In genomic region chr4:89056953-89057398, GRCh38 we compare ENCODE assay signal across 8 cellular contexts. TPM values are rescaled to one million over a fixed set of nuclear protein-coding genes. Genes with fewer than 3 reads are reported as not detected.
DNase-seq lines count a peak whose midpoint lies in the region; ATAC-seq, FAIRE-seq and TF ChIP-seq lines count a peak whose summit lies in the region.

TSS of gene FAM13A (minus strand) at chr4:89057185. CDS start at chr4:89056964, 221 bp downstream.

- H2BK120ac ChIP-seq in mesenchymal stem cell (ENCODE audit: low read depth, low read length), result no peak within 1 kb of the TSS

- no peak within 1 kb of the TSS for H3K14ac ChIP-seq in mesenchymal stem cell (ENCODE audit: low read length in 2 of 2)

- H3K18ac ChIP-seq in mesenchymal stem cell (ENCODE audit: low read depth in 1 of 2, low read length in 2 of 2), result peak within 1 kb of the TSS in 1 of 2 experiments; percentile 37

- no peak within 1 kb of the TSS for H3K4ac ChIP-seq in mesenchymal stem cell (ENCODE audit: low read depth in 1 of 2, low read length in 2 of 2)

- no peaks in the 10 kb centered on the region for H4K20me1 ChIP-seq in Loucy (ENCODE audit: insufficient read depth, low read length, poor library complexity, severe bottlenecking)

- 0% methylated on average over 9 of the region's 9 CpGs for WGBS in mesenchymal stem cell

- no peak within 1 kb of the TSS for H4K91ac ChIP-seq in mesenchymal stem cell (ENCODE audit: low read length)

- no peak within 1 kb of the TSS for H2BK12ac ChIP-seq in mesenchymal stem cell (ENCODE audit: low read length in 2 of 2)

- H3K4me1 ChIP-seq in Loucy (ENCODE audit: insufficient read depth, low read length, poor library complexity, severe bottlenecking), result peaks cover 3% of the 10 kb centered on the region
- H3K4me1 ChIP-seq in SJSA1 (replicated peaks), result no peaks in the 10 kb centered on the region; the same call in 1 of the 2 replicates
- no peaks in the 10 kb centered on the region for H3K4me1 ChIP-seq in mesenchymal stem cell (ENCODE audit: control insufficient read depth, insufficient read depth, low read depth, low read length)
- peaks cover 10 to 36% of the 10 kb centered on the region in 2 donors for H3K4me1 ChIP-seq in thoracic aorta (ENCODE audit: control insufficient read depth in 1 of 2, low read depth in 2 of 2)

- H3F3A ChIP-seq in Loucy (ENCODE audit: low read depth), result no peaks in the 10 kb centered on the region

- no peaks in the 10 kb centered on the region for H3K27me3 ChIP-seq in Loucy (ENCODE audit: insufficient read depth, low read length, poor library complexity, severe bottlenecking)
- H3K27me3 ChIP-seq in SJSA1 (replicated peaks), result no peaks in the 10 kb centered on the region
- H3K27me3 ChIP-seq in mesenchymal stem cell (ENCODE audit: control insufficient read depth in 1 of 2, insufficient read depth in 1 of 2, low read length in 2 of 2), result no peaks in the 10 kb centered on the region
- H3K27me3 ChIP-seq in thoracic aorta (replicated peaks; ENCODE audit: insufficient read depth), result no peaks in the 10 kb centered on the region

- peak within 1 kb of the TSS; percentile 73 for H3K9ac ChIP-seq in Loucy (ENCODE audit: low read depth, low read length, poor library complexity, severe bottlenecking)
- peak within 1 kb of the TSS; percentile 90 for H3K9ac ChIP-seq in mesenchymal stem cell (ENCODE audit: low read length)

- H3K4me3 ChIP-seq in Loucy (ENCODE audit: low read length, poor library complexity, severe bottlenecking) (peak within 1 kb of the TSS; percentile 78), SJSA1 (peak within 1 kb of the TSS; percentile 40), mesenchymal stem cell (ENCODE audit: insufficient read depth in 1 of 2, low read depth in 1 of 2, low read length in 2 of 2) (peak within 1 kb of the TSS in 1 of 2 experiments; percentile 82), thoracic aorta (peak within 1 kb of the TSS; percentile 70)

- H3K9me3 ChIP-seq in Loucy (ENCODE audit: insufficient read depth, low read depth, low read length) (no peaks in the 10 kb centered on the region), SJSA1 (replicated peaks) (no peaks in the 10 kb centered on the region), mesenchymal stem cell (ENCODE audit: control insufficient read depth, low read length) (peaks cover 4% of the 10 kb centered on the region), thoracic aorta (no peaks in the 10 kb centered on the region)

- no peak within 1 kb of the TSS for H2BK15ac ChIP-seq in mesenchymal stem cell (ENCODE audit: low read depth, poor library complexity, severe bottlenecking)

- ATAC-seq in thoracic aorta (ENCODE audit: insufficient number of reproducible peaks, low FRiP score, low read depth), result peak; percentile 100

- FAIRE-seq in GM19239 (lab: Jason Lieb, UNC), result peak; percentile 90

- H3K9me2 ChIP-seq in Loucy (replicated peaks; ENCODE audit: low read depth, low read length), result no peaks in the 10 kb centered on the region

- H4K8ac ChIP-seq in mesenchymal stem cell (ENCODE audit: low read length), result no peak within 1 kb of the TSS

- H3K36me3 ChIP-seq in Loucy (ENCODE audit: insufficient read depth, low read length) (no peaks in the 10 kb centered on the region), SJSA1 (no peaks in the 10 kb centered on the region), mesenchymal stem cell (ENCODE audit: control insufficient read depth in 1 of 2, insufficient read depth in 2 of 2, low read depth in 1 of 2, low read length in 2 of 2) (no peaks in the 10 kb centered on the region), thoracic aorta (no peaks in the 10 kb centered on the region)

- DNase-seq in AG20443 (ENCODE audit: low spot score) (peak; percentile 79), GM19239 (ENCODE audit: insufficient read length, low spot score) (no peak), SJSA1 (ENCODE audit: low read depth in 1 of 2, low spot score in 2 of 2) (peak; percentile 75 to 82), epithelial cell of prostate (ENCODE audit: low read depth, low spot score) (peak; percentile 89), mesenchymal stem cell (peak; percentile 95), thoracic aorta (ENCODE audit: low spot score) (peak; percentile 59), cortex of kidney (lab: John Stamatoyannopoulos, UW) (no peak)

- peak within 1 kb of the TSS; percentile 76 for H2AFZ ChIP-seq in Loucy (ENCODE audit: low read length)
- H2AFZ ChIP-seq in mesenchymal stem cell (ENCODE audit: low read depth, low read length), result no peak within 1 kb of the TSS

- peaks cover under 1% of the 10 kb centered on the region for H3K79me1 ChIP-seq in mesenchymal stem cell (replicated peaks; ENCODE audit: low read length, poor library complexity, severe bottlenecking)

- no peak within 1 kb of the TSS for H2AK5ac ChIP-seq in mesenchymal stem cell (ENCODE audit: low read length, severe bottlenecking)

- H3K27ac ChIP-seq in SJSA1, result peak within 1 kb of the TSS; percentile 34
- peak within 1 kb of the TSS; percentile 32 for H3K27ac ChIP-seq in epithelial cell of prostate
- peak within 1 kb of the TSS; percentile 82 for H3K27ac ChIP-seq in mesenchymal stem cell (ENCODE audit: low read length, poor library complexity, severe bottlenecking)
- H3K27ac ChIP-seq in thoracic aorta, result peak within 1 kb of the TSS; percentile 51 to 55

- H2BK5ac ChIP-seq in mesenchymal stem cell (ENCODE audit: low read depth, low read length, poor library complexity, severe bottlenecking), result no peak within 1 kb of the TSS

- no peak within 1 kb of the TSS for H3K23ac ChIP-seq in mesenchymal stem cell (ENCODE audit: low read length in 2 of 2)

- H3K79me2 ChIP-seq in Loucy (ENCODE audit: insufficient read depth, low read length), result peaks cover 33% of the 10 kb centered on the region; the same call in 1 of the 2 replicates

- H3K4me2 ChIP-seq in Loucy (ENCODE audit: low read depth, low read length, poor library complexity, severe bottlenecking) (peak within 1 kb of the TSS; percentile 81), mesenchymal stem cell (ENCODE audit: low read length, poor library complexity, severe bottlenecking) (peak within 1 kb of the TSS; percentile 71)

- no peak for TF ChIP-seq CTCF in Loucy (conservative IDR thresholded peaks at IDR 0.05; ENCODE audit: low read length)
- TF ChIP-seq CTCF in thoracic aorta (IDR thresholded peaks at IDR 0.05), result no peak

RNA-seq across cellular contexts. Expression of gene FAM13A, which starts in this region (rescaled TPM):
- 11.1 and 15.2 TPM in 2 replicates for total RNA-seq in SJSA1 (2014; rRNA removed; shearing (Covaris generic))
- polyA plus RNA-seq in mesenchymal stem cell (2013, experiment 1 of 2), result 9.8 TPM
- polyA plus RNA-seq in mesenchymal stem cell (2013, experiment 2 of 2), result 10.2 TPM
- total RNA-seq in thoracic aorta, result 10 to 100 TPM; 27.3 to 32.5 TPM

Comparison
In these comparisons a context has a peak if more than half of its experiments do, and no peak if none do; other contexts are left out.
1. DNase-seq: peak in AG20443 (single experiment), SJSA1 (2 of 2), epithelial cell of prostate (single experiment), mesenchymal stem cell (single experiment) and thoracic aorta (single experiment); none in GM19239 (single experiment) and cortex of kidney (single experiment).
2. H3K27ac ChIP-seq: peak in every context shown above with its lines; median percentile 82 in mesenchymal stem cell; 53 in thoracic aorta; 34 in SJSA1; 32 in epithelial cell of prostate.